ENCODE assay signal across 1 cellular context in the genomic region with DNA sequence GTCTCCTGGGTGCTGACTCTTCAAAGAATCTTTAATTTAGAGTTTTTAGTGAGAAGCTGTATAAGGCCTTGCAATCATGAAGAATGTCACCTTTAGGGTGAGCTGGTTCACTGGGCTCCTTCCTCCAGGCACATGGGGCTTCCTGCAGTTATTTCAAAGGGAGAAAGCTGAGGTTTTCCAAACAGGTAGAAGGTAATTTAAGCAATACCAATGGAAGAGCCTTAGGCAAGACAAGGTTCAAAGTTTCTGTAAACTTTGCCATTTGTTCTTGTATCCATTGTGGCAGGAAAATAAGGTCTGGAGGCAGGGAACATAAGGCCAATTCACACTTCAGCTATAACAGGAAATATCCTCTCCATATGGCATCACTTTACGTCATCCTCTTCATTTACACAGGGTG.
A peak's percentile ranks its signal among the peaks of the same experiment; 100 is the strongest.
TF ChIP-seq lines count a peak whose summit lies in the region.

No MANE protein-coding gene starts in this region.

TF ChIP-seq in HepG2, 621 proteins besides CTCF, POLR2A, EP300 and RAD21 (continued from another document and continues in another):
- TF ChIP-seq JDP2 (CRISPR knock-in tag; IDR thresholded peaks at IDR 0.05; ENCODE audit: borderline replicate concordance) (no peak), ASH2L (IDR thresholded peaks at IDR 0.05; ENCODE audit: insufficient read length, low read depth, low read length) (peak; percentile 34), FOXA3 (CRISPR knock-in tag; IDR thresholded peaks at IDR 0.05) (peak; percentile 51; the same call in 1 of the 2 replicates), ZFX (CRISPR knock-in tag; IDR thresholded peaks at IDR 0.05; ENCODE audit: low read depth) (peak; percentile 39; the same call in 1 of the 2 replicates), HNF4G (IDR thresholded peaks at IDR 0.05; ENCODE audit: borderline replicate concordance, low read depth, low read length) (peak; percentile 36; the same call in 1 of the 2 replicates), HNF4G (CRISPR knock-in tag; IDR thresholded peaks at IDR 0.05; ENCODE audit: borderline replicate concordance, low read depth) (no peak), SOX5 (CRISPR knock-in tag; IDR thresholded peaks at IDR 0.05; ENCODE audit: borderline replicate concordance) (peak; percentile 72), SOX6 (IDR thresholded peaks at IDR 0.05) (no peak), SOX6 (CRISPR knock-in tag; IDR thresholded peaks at IDR 0.05) (peak; percentile 69; the same call in 1 of the 2 replicates), PHF21A (CRISPR knock-in tag; IDR thresholded peaks at IDR 0.05) (peak; percentile 11; the same call in 1 of the 2 replicates), ZNF12 (CRISPR knock-in tag; IDR thresholded peaks at IDR 0.05) (0 out of 2 replicates have a peak, but pooled peaks have one; percentile 10), SP5 (CRISPR knock-in tag; IDR thresholded peaks at IDR 0.05; ENCODE audit: borderline replicate concordance, low read depth) (0 out of 2 replicates have a peak, but pooled peaks have one; percentile 21), GATAD2A (CRISPR knock-in tag; IDR thresholded peaks at IDR 0.05) (peak; percentile 52), FOXA1 (IDR thresholded peaks at IDR 0.05) (no peak), FOXA1 (CRISPR knock-in tag; IDR thresholded peaks at IDR 0.05) (0 out of 2 replicates have a peak, but pooled peaks have one; percentile 16), CEBPB (IDR thresholded peaks at IDR 0.05; ENCODE audit: borderline replicate concordance, low read depth, low read length) (peak; percentile 76; the same call in 1 of the 2 replicates), TBX3 (IDR thresholded peaks at IDR 0.05; ENCODE audit: borderline replicate concordance) (peak; percentile 16; the same call in 1 of the 2 replicates), GABPA (IDR thresholded peaks at IDR 0.05; ENCODE audit: low read depth, low read length) (no peak), GABPA (CRISPR knock-in tag; IDR thresholded peaks at IDR 0.05; ENCODE audit: low read depth) (0 out of 2 replicates have a peak, but pooled peaks have one; percentile 12), TEAD3 (CRISPR knock-in tag; optimal IDR thresholded peaks at IDR 0.05; ENCODE audit: borderline replicate concordance) (peak; percentile 18), CEBPG (CRISPR knock-in tag; IDR thresholded peaks at IDR 0.05) (peak; percentile 79), KDM4B (CRISPR knock-in tag; IDR thresholded peaks at IDR 0.05) (no peak), THAP11 (CRISPR knock-in tag; IDR thresholded peaks at IDR 0.05) (no peak), SOX13 (IDR thresholded peaks at IDR 0.05) (peak; percentile 52; the same call in 1 of the 2 replicates), SOX13 (CRISPR knock-in tag; conservative IDR thresholded peaks at IDR 0.05 in 1 of 2, IDR thresholded peaks at IDR 0.05 in 1 of 2) (peak in 1 of 2 experiments; percentile 92; a peak in 2 of 4 replicates), BCL6 (CRISPR knock-in tag; IDR thresholded peaks at IDR 0.05) (peak; percentile 49; the same call in 1 of the 2 replicates), CREB1 (IDR thresholded peaks at IDR 0.05) (no peak), CREB1 (CRISPR knock-in tag; IDR thresholded peaks at IDR 0.05) (0 out of 2 replicates have a peak, but pooled peaks have one; percentile 34), TBX2 (CRISPR knock-in tag; IDR thresholded peaks at IDR 0.05; ENCODE audit: borderline replicate concordance) (peak; percentile 34; the same call in 1 of the 2 replicates), HNF4A (CRISPR knock-in tag; IDR thresholded peaks at IDR 0.05) (peak; percentile 85)
- TF ChIP-seq, protein P1, sequence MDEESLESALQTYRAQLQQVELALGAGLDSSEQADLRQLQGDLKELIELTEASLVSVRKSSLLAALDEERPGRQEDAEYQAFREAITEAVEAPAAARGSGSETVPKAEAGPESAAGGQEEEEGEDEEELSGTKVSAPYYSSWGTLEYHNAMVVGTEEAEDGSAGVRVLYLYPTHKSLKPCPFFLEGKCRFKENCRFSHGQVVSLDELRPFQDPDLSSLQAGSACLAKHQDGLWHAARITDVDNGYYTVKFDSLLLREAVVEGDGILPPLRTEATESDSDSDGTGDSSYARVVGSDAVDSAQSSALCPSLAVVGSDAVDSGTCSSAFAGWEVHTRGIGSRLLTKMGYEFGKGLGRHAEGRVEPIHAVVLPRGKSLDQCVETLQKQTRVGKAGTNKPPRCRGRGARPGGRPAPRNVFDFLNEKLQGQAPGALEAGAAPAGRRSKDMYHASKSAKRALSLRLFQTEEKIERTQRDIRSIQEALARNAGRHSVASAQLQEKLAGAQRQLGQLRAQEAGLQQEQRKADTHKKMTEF (CRISPR knock-in tag; IDR thresholded peaks at IDR 0.05) = 0 out of 2 replicates have a peak, but pooled peaks have one; percentile 11
- TF ChIP-seq, protein P2, sequence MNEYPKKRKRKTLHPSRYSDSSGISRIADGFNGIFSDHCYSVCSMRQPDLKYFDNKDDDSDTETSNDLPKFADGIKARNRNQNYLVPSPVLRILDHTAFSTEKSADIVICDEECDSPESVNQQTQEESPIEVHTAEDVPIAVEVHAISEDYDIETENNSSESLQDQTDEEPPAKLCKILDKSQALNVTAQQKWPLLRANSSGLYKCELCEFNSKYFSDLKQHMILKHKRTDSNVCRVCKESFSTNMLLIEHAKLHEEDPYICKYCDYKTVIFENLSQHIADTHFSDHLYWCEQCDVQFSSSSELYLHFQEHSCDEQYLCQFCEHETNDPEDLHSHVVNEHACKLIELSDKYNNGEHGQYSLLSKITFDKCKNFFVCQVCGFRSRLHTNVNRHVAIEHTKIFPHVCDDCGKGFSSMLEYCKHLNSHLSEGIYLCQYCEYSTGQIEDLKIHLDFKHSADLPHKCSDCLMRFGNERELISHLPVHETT (CRISPR knock-in tag; conservative IDR thresholded peaks at IDR 0.05) = no peak
- TF ChIP-seq, protein P3, sequence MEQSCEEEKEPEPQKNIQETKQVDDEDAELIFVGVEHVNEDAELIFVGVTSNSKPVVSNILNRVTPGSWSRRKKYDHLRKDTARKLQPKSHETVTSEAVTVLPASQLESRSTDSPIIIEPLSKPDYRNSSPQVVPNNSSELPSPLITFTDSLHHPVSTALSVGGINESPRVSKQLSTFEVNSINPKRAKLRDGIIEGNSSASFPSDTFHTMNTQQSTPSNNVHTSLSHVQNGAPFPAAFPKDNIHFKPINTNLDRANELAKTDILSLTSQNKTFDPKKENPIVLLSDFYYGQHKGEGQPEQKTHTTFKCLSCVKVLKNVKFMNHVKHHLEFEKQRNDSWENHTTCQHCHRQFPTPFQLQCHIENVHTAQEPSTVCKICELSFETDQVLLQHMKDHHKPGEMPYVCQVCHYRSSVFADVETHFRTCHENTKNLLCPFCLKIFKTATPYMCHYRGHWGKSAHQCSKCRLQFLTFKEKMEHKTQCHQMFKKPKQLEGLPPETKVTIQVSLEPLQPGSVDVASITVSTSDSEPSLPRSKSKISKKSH (CRISPR knock-in tag; IDR thresholded peaks at IDR 0.05; ENCODE audit: borderline replicate concordance) = no peak
- TF ChIP-seq, protein P4, sequence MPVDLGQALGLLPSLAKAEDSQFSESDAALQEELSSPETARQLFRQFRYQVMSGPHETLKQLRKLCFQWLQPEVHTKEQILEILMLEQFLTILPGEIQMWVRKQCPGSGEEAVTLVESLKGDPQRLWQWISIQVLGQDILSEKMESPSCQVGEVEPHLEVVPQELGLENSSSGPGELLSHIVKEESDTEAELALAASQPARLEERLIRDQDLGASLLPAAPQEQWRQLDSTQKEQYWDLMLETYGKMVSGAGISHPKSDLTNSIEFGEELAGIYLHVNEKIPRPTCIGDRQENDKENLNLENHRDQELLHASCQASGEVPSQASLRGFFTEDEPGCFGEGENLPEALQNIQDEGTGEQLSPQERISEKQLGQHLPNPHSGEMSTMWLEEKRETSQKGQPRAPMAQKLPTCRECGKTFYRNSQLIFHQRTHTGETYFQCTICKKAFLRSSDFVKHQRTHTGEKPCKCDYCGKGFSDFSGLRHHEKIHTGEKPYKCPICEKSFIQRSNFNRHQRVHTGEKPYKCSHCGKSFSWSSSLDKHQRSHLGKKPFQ (CRISPR knock-in tag; IDR thresholded peaks at IDR 0.05; ENCODE audit: insufficient replicate concordance) = peak; percentile 69
- TF ChIP-seq, protein P5, sequence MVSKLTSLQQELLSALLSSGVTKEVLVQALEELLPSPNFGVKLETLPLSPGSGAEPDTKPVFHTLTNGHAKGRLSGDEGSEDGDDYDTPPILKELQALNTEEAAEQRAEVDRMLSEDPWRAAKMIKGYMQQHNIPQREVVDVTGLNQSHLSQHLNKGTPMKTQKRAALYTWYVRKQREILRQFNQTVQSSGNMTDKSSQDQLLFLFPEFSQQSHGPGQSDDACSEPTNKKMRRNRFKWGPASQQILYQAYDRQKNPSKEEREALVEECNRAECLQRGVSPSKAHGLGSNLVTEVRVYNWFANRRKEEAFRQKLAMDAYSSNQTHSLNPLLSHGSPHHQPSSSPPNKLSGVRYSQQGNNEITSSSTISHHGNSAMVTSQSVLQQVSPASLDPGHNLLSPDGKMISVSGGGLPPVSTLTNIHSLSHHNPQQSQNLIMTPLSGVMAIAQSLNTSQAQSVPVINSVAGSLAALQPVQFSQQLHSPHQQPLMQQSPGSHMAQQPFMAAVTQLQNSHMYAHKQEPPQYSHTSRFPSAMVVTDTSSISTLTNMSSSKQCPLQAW (CRISPR knock-in tag; IDR thresholded peaks at IDR 0.05) = no peak
- TF ChIP-seq, protein P6, sequence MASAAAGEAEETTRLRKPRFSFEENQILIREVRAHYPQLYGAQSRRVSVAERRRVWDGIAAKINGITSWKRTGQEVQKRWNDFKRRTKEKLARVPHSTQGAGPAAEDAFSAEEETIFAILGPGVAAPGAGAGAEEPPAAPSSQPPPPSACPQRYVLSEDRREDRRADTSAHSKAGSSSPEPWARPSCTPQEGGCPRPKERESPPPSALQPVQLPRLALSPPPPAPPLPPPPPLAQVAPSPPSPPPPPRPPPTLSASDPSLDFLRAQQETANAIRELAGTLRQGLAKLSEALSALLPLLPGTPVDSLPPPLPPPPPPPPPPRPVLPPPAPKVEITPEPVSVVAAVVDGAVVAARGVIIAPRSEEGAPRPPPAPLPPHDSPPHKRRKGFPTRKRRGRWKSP (CRISPR knock-in tag; IDR thresholded peaks at IDR 0.05) = no peak
- TF ChIP-seq, protein P7, sequence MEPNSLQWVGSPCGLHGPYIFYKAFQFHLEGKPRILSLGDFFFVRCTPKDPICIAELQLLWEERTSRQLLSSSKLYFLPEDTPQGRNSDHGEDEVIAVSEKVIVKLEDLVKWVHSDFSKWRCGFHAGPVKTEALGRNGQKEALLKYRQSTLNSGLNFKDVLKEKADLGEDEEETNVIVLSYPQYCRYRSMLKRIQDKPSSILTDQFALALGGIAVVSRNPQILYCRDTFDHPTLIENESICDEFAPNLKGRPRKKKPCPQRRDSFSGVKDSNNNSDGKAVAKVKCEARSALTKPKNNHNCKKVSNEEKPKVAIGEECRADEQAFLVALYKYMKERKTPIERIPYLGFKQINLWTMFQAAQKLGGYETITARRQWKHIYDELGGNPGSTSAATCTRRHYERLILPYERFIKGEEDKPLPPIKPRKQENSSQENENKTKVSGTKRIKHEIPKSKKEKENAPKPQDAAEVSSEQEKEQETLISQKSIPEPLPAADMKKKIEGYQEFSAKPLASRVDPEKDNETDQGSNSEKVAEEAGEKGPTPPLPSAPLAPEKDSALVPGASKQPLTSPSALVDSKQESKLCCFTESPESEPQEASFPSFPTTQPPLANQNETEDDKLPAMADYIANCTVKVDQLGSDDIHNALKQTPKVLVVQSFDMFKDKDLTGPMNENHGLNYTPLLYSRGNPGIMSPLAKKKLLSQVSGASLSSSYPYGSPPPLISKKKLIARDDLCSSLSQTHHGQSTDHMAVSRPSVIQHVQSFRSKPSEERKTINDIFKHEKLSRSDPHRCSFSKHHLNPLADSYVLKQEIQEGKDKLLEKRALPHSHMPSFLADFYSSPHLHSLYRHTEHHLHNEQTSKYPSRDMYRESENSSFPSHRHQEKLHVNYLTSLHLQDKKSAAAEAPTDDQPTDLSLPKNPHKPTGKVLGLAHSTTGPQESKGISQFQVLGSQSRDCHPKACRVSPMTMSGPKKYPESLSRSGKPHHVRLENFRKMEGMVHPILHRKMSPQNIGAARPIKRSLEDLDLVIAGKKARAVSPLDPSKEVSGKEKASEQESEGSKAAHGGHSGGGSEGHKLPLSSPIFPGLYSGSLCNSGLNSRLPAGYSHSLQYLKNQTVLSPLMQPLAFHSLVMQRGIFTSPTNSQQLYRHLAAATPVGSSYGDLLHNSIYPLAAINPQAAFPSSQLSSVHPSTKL (CRISPR knock-in tag; IDR thresholded peaks at IDR 0.05) = 0 out of 2 replicates have a peak, but pooled peaks have one; percentile 44
- TF ChIP-seq, protein P8, sequence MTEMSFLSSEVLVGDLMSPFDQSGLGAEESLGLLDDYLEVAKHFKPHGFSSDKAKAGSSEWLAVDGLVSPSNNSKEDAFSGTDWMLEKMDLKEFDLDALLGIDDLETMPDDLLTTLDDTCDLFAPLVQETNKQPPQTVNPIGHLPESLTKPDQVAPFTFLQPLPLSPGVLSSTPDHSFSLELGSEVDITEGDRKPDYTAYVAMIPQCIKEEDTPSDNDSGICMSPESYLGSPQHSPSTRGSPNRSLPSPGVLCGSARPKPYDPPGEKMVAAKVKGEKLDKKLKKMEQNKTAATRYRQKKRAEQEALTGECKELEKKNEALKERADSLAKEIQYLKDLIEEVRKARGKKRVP (CRISPR knock-in tag; IDR thresholded peaks at IDR 0.05) = peak in 1 of 2 experiments; percentile 33; a peak in 1 of 4 replicates
